19 cellular contexts compared by ENCODE assay signal in genomic region chr5:77993799-77994318, GRCh38.
DNase-seq lines count a peak whose midpoint lies in the region; ATAC-seq, FAIRE-seq and TF ChIP-seq lines count a peak whose summit lies in the region.
"Had no signal": no experiment of that assay in that cellular context is flagged by ENCODE, and none has a peak within 500 bp of the region (broad histone marks: within the 10 kb centered on the region; RNA-seq: fewer than 3 reads in every experiment).

No MANE protein-coding gene starts in this region.

- DNase-seq in NCI-H345 (lab: John Stamatoyannopoulos, UW) (peak; percentile 54), H1 (ENCODE audit: low read depth in 1 of 2, low spot score in 2 of 2) (no peak), occipital lobe (lab: John Stamatoyannopoulos, UW) (peak; percentile 64), sigmoid colon (no peak), UCSD-AML1 (lab: John Stamatoyannopoulos, UW; ENCODE audit: unreplicated experiment) (no peak)
- DNase-seq: activated CD4-positive, alpha-beta T cell treated with anti-CD3 and anti-CD28 coated beads, Interleukin-2, amount 50 U/mL, for 1 hour; activated T-cell treated with anti-CD3 and anti-CD28 coated beads, Interleukin-2, amount 50 U/mL, for 72 hours; heart right ventricle; left colon; NCI-H446 treated with DMSO at 0.1 percent for 48 hours; RPMI8226; T-helper 2 cell; thyroid gland had no signal

- no peak for FAIRE-seq in H1 (lab: Jason Lieb, UNC)
- FAIRE-seq: GM12878 had no signal

- H3K4me3 ChIP-seq in HEK293 (ENCODE audit: low read depth, low read length) (no peak overlapping the region), H1 (ENCODE audit: extremely low read depth in 1 of 4, insufficient read depth in 2 of 4, low read depth in 3 of 4, low read length in 4 of 4) (no peak overlapping the region), sigmoid colon (no peak overlapping the region)
- H3K4me3 ChIP-seq: BLaER1, GM12878, heart right ventricle, thyroid gland had no signal

- H4K8ac ChIP-seq in H1 (ENCODE audit: extremely low read depth, insufficient read depth, low read length) = 0 out of 2 replicates have a peak overlapping the region, but pooled peaks have one; percentile 36

- TF ChIP-seq EP300 in H1 (IDR thresholded peaks at IDR 0.05; ENCODE audit: borderline replicate concordance in 1 of 2, low read depth in 2 of 2, low read length in 2 of 2) (no peak), sigmoid colon (IDR thresholded peaks at IDR 0.05) (no peak)

- TF ChIP-seq CTCF in HEK293 (tag by site-specific recombination; IDR thresholded peaks at IDR 0.05) (no peak), H1 (IDR thresholded peaks at IDR 0.05; ENCODE audit: control extremely low read depth in 1 of 3, insufficient read depth in 1 of 3, low read depth in 1 of 3, low read length in 3 of 3) (no peak), sigmoid colon (IDR thresholded peaks at IDR 0.05) (no peak)

- no peak overlapping the region for H2AK5ac ChIP-seq in H1 (ENCODE audit: low read depth, low read length)

- POLR2A ChIA-PET in HEK293 (lab: Yijun Ruan, JAX) = no interaction called here
- POLR2A ChIA-PET in H1 (lab: Charles Lee; ENCODE audit: partially characterized antibody) = interaction anchor here (0.6 kb wide), 2 partner anchors 9 to 10 kb away, joined by 3 read pairs; no protein-coding TSS in a partner anchor

- WGBS in H1 (ENCODE audit: extremely low coverage in 1 of 2, insufficient coverage in 1 of 2, insufficient read length in 1 of 2, insufficient replicate concordance in 2 of 2, low coverage in 1 of 2, low lambda C conversion rate in 2 of 2, missing lambda C conversion rate in 1 of 2), 2 experiments = 21% methylated on average over 11 of the region's 11 CpGs; no CpG with 5 or more reads in 1 of the 2 experiments
- WGBS in sigmoid colon, 2 donors = 89 to 90% methylated on average over 11 of the region's 11 CpGs

- H3K4ac ChIP-seq in H1 (replicated peaks; ENCODE audit: insufficient read length, low read depth, low read length) = no peak overlapping the region

- no peaks in the 10 kb centered on the region for H3K79me2 ChIP-seq in H1 (ENCODE audit: control insufficient read depth in 1 of 2, insufficient read depth in 2 of 2, low read length in 2 of 2)

- H3K56ac ChIP-seq in H1 (replicated peaks; ENCODE audit: insufficient read length, low read depth, low read length) = no peak overlapping the region

- H2BK15ac ChIP-seq in H1 (ENCODE audit: low read length) = no peak overlapping the region

- no peak overlapping the region for H3K23ac ChIP-seq in H1 (ENCODE audit: insufficient read length)

- H3K27ac ChIP-seq in HEK293 (ENCODE audit: extremely low read depth, low read depth, low read length) (no peak overlapping the region), H1 (ENCODE audit: low read depth, low read length) (no peak overlapping the region), sigmoid colon (no peak overlapping the region)
- H3K27ac ChIP-seq: BLaER1, heart right ventricle, thyroid gland had no signal

- H3K4me1 ChIP-seq in HEK293 (ENCODE audit: control insufficient read depth, insufficient read depth, low read length) (peaks cover 9% of the 10 kb centered on the region), H1 (replicated peaks in 1 of 4; ENCODE audit: control insufficient read depth in 3 of 4, insufficient read depth in 4 of 4, low read length in 3 of 4) (peaks cover 9 to 23% (median 17%) of the 10 kb centered on the region in 4 experiments), sigmoid colon (no peaks in the 10 kb centered on the region)
- H3K4me1 ChIP-seq: thyroid gland had no signal

- H3K4me2 ChIP-seq in H1 (ENCODE audit: insufficient read depth in 1 of 2, low read depth in 2 of 2, low read length in 2 of 2) = peak overlapping the region; percentile 22 to 33; a peak in 3 of 4 replicates
- H3K4me2 ChIP-seq: BLaER1 had no signal

- CTCF ChIA-PET in HEK293 (lab: Yijun Ruan, JAX) (no interaction called here), H1 (lab: Charles Lee; ENCODE audit: partially characterized antibody) (interaction anchor here (0.6 to 1.7 kb wide), 3 partner anchors 13 to 426 kb away, joined by 4 to 5 read pairs (median 4); no protein-coding TSS in a partner anchor)

- H3K9ac ChIP-seq in H1 (replicated peaks in 1 of 4; ENCODE audit: extremely low read depth in 1 of 4, low read depth in 3 of 4, low read length in 3 of 4) = no peak overlapping the region
- H3K9ac ChIP-seq: BLaER1 had no signal

- no peak overlapping the region for H2BK20ac ChIP-seq in H1 (ENCODE audit: low read length)

- intact Hi-C loops in sigmoid colon (cut with DNase I) = no loop called here

- TF ChIP-seq POLR2A in H1 (IDR thresholded peaks at IDR 0.05; ENCODE audit: control extremely low read depth in 1 of 2, low read depth in 2 of 2, low read length in 2 of 2) (no peak), sigmoid colon (IDR thresholded peaks at IDR 0.05) (no peak)

- H2BK12ac ChIP-seq in H1 (ENCODE audit: low read depth, low read length) = no peak overlapping the region

- H4K5ac ChIP-seq in H1 (ENCODE audit: insufficient read length, low read depth, low read length) = no peak overlapping the region

- H2BK5ac ChIP-seq in H1 (ENCODE audit: low read depth, low read length) = no peak overlapping the region

- no peak overlapping the region for H2AFZ ChIP-seq in H1 (ENCODE audit: low read length)

- H2BK120ac ChIP-seq in H1 (replicated peaks; ENCODE audit: low read depth, low read length) = no peak overlapping the region

- H3K14ac ChIP-seq in H1 (ENCODE audit: insufficient read length) = no peak overlapping the region

- H3K27me3 ChIP-seq in H1 (replicated peaks in 1 of 4; ENCODE audit: control insufficient read depth in 3 of 4, extremely low read depth in 1 of 4, insufficient read depth in 3 of 4, low read length in 3 of 4) = peaks cover 0 to 21% (median 16%) of the 10 kb centered on the region in 4 experiments; a peak in 6 of 7 replicates
- no peaks in the 10 kb centered on the region for H3K27me3 ChIP-seq in sigmoid colon
- H3K27me3 ChIP-seq: BLaER1, heart right ventricle, thyroid gland had no signal

- H3K23me2 ChIP-seq in H1 (ENCODE audit: low read depth, low read length) = no peaks in the 10 kb centered on the region

- H3K9me3 ChIP-seq in HEK293 (ENCODE audit: control insufficient read depth, insufficient read depth, low read depth, low read length) (no peaks in the 10 kb centered on the region), H1 (ENCODE audit: insufficient read depth in 2 of 2, low read depth in 1 of 2, low read length in 1 of 2) (no peaks in the 10 kb centered on the region), sigmoid colon (no peaks in the 10 kb centered on the region)
- H3K9me3 ChIP-seq: BLaER1, heart right ventricle, thyroid gland had no signal

- no peak for TF ChIP-seq RAD21 in H1 (IDR thresholded peaks at IDR 0.05 in 1 of 2, conservative IDR thresholded peaks at IDR 0.05 in 1 of 2; ENCODE audit: low read depth in 2 of 2, low read length in 2 of 2)

- H4K20me1 ChIP-seq in H1 (replicated peaks in 1 of 2; ENCODE audit: control insufficient read depth in 1 of 2, insufficient read depth in 2 of 2, low read length in 2 of 2) = peaks cover 3 to 13% of the 10 kb centered on the region in 2 experiments
- H4K20me1 ChIP-seq: BLaER1 had no signal

- H4K91ac ChIP-seq in H1 (replicated peaks; ENCODE audit: insufficient read length, low read length) = no peak overlapping the region

- H3K36me3 ChIP-seq in HEK293 (ENCODE audit: control insufficient read depth in 2 of 2, insufficient read depth in 1 of 2, low read length in 2 of 2) = no peaks in the 10 kb centered on the region; a peak in 1 of 3 replicates
- no peaks in the 10 kb centered on the region for H3K36me3 ChIP-seq in H1 (ENCODE audit: control insufficient read depth in 2 of 4, insufficient read depth in 4 of 4, low read length in 3 of 4)
- peaks cover 0 to 8% (median 0%) of the 10 kb centered on the region in 4 donors for H3K36me3 ChIP-seq in sigmoid colon
- H3K36me3 ChIP-seq: thyroid gland had no signal

- ATAC-seq in GM19455 (IDR thresholded peaks at IDR 0.05; ENCODE audit: unreplicated experiment) (no peak), HG03280 (IDR thresholded peaks at IDR 0.05; ENCODE audit: unreplicated experiment) (no peak)
- ATAC-seq: activated T-cell treated with anti-CD3 and anti-CD28 coated beads, Interleukin-2, amount 50 U/mL, for 72 hours; esophagus mucosa; GM12878 had no signal

- H3K18ac ChIP-seq in H1 (ENCODE audit: extremely low read depth, low read length) = no peak overlapping the region

- H3K79me1 ChIP-seq in H1 (ENCODE audit: low read depth, low read length) = no peaks in the 10 kb centered on the region

TF ChIP-seq in HEK293, 187 proteins besides CTCF, POLR2A, EP300 and RAD21 (continues in another document):
- peak; percentile 94 for TF ChIP-seq ZIC2 (tag by site-specific recombination; IDR thresholded peaks at IDR 0.05)
- TF ChIP-seq ZNF302 (tag by site-specific recombination; IDR thresholded peaks at IDR 0.05; ENCODE audit: low read depth) = no peak
- TF ChIP-seq ZNF449 (tag by site-specific recombination; IDR thresholded peaks at IDR 0.05) = peak; percentile 53; the same call in 1 of the 2 replicates

TF ChIP-seq in H1, 55 proteins besides CTCF, POLR2A, EP300 and RAD21:
- TF ChIP-seq NANOG (IDR thresholded peaks at IDR 0.05; ENCODE audit: insufficient read depth, low read depth, low read length, poor library complexity, severe bottlenecking) = peak; percentile 2
- TF ChIP-seq POLR2AphosphoS5 (IDR thresholded peaks at IDR 0.05; ENCODE audit: low read depth, low read length) = 0 out of 2 replicates have a peak, but pooled peaks have one; percentile 36
- TF ChIP-seq CTBP2 (IDR thresholded peaks at IDR 0.05; ENCODE audit: borderline replicate concordance, insufficient read depth, insufficient read length, low read length) = peak; percentile 76
- TF ChIP-seq SP1 (IDR thresholded peaks at IDR 0.05; ENCODE audit: low read depth, low read length) = no peak; the same call in 1 of the 2 replicates

Comparison
In these comparisons a context has a peak if more than half of its experiments do, and no peak if none do; other contexts are left out.
1. DNase-seq: peak in NCI-H345 (single experiment) and occipital lobe (single experiment); none in H1 (0 of 2), sigmoid colon (single experiment) and UCSD-AML1 (single experiment).